Comparison of ENCODE assay signal across 26 cellular contexts in genomic region chr2:62908145-62908544, GRCh38.
"Had no signal": no experiment of that assay in that cellular context is flagged by ENCODE, and none has a peak within 500 bp of the region (broad histone marks: within the 10 kb centered on the region; RNA-seq: fewer than 3 reads in every experiment).

No MANE protein-coding gene starts in this region.

- H3K27ac ChIP-seq: neutrophil, pancreas, prostate gland, right lobe of liver, sigmoid colon, suprapubic skin, testis, tibial artery, transverse colon, upper lobe of right lung, uterus had no signal

- DNase-seq: naive thymus-derived CD8-positive, alpha-beta T cell; nephron progenitor cell; nucleus accumbens; pancreas; right cardiac atrium; right lobe of liver; sigmoid colon; small intestine; stimulated activated CD4-positive, alpha-beta T cell treated with anti-CD3 and anti-CD28 coated beads, Interleukin-1b, Interleukin-23, amount 100 ng/mL, for 48 hours; stimulated activated CD4-positive, alpha-beta T cell treated with anti-CD3 and anti-CD28 coated beads, Interleukin-4, amount 100 ng/mL, for 1 hour; stimulated activated CD4-positive, alpha-beta T cell treated with anti-CD3 and anti-CD28 coated beads, Interleukin-4, amount 100 ng/mL, for 4 hours; stimulated activated CD8-positive, alpha-beta memory T cell treated with anti-CD3 and anti-CD28 coated beads, Interleukin-4, amount 100 ng/mL, for 48 hours; stimulated activated naive CD4-positive, alpha-beta T cell; stimulated activated naive CD8-positive, alpha-beta T cell treated with anti-CD3 and anti-CD28 coated beads, Interleukin-15, amount 100 ng/mL, for 72 hours; stimulated activated naive CD8-positive, alpha-beta T cell treated with anti-CD3 and anti-CD28 coated beads, Interleukin-15, Interleukin-2, amounts not matched to agents 100 U/mL and 50 U/mL, for 24 hours; substantia nigra; testis; tibial artery; transverse colon; upper lobe of right lung; uterus had no signal

- H3K4me1 ChIP-seq: pancreas, prostate gland, right lobe of liver, sigmoid colon, suprapubic skin, testis, tibial artery, transverse colon, upper lobe of right lung, uterus had no signal

- FAIRE-seq: pancreas, small intestine had no signal

- ATAC-seq: naive thymus-derived CD8-positive, alpha-beta T cell; natural killer cell treated with Interleukin-12 subunit alpha and Interleukin-12 subunit beta and Interleukin-15 and Interleukin-18, amount 100 ng/mL, for 72 hours; pancreas; right cardiac atrium; right lobe of liver; stimulated activated memory B cell treated with anti-CD40 and anti-IgM and Interleukin-4, amounts not matched to agents 10 μg/mL and 1 μg/mL and 100 μg/mL, for 72 hours; stimulated activated naive CD8-positive, alpha-beta T cell treated with anti-CD3 and anti-CD28 coated beads, Interleukin-15, amount 100 ng/mL, for 72 hours; stimulated activated naive CD8-positive, alpha-beta T cell treated with anti-CD3 and anti-CD28 coated beads, Interleukin-15, Interleukin-2, amounts not matched to agents 100 U/mL and 50 U/mL, for 24 hours; upper lobe of right lung had no signal

- H3K4me3 ChIP-seq: pancreas, prostate gland, right lobe of liver, sigmoid colon, suprapubic skin, testis, tibial artery, transverse colon, upper lobe of right lung, uterus had no signal

- H3K9me3 ChIP-seq: neutrophil, pancreas, prostate gland, right lobe of liver, sigmoid colon, suprapubic skin, testis, tibial artery, transverse colon, upper lobe of right lung, uterus had no signal
